ENCODE assay signal across 1 cellular context in the genomic region with DNA sequence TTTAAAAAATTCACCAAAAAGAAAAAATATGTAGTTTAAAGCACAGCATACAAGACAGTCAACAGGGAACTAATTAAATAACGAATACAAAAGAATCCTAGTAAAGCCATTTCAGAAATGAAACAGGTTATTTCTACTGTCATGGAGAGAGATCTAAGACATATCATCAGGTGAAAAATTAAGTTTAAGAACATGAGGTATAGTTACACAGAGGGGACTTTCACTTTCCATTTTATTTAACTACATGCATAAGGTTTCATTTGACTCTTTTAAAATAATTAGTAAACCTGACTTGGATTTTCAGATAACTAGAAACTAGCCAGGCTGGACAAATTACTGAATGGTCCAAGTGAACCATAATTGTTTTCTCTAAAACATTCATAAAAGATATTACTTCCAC.
TF ChIP-seq lines count a peak whose summit lies in the region.

No MANE protein-coding gene starts in this region.

TF ChIP-seq in A549, 52 proteins besides CTCF, POLR2A, EP300 and RAD21 (continued from another document):
- no peak for TF ChIP-seq HOXB13 (CRISPR knock-in tag; IDR thresholded peaks at IDR 0.05; ENCODE audit: low read depth)
